8 cellular contexts compared by ENCODE assay signal in genomic region chrX:54639346-54640102, GRCh38.
DNase-seq lines count a peak whose midpoint lies in the region; FAIRE-seq and TF ChIP-seq lines count a peak whose summit lies in the region.

No MANE protein-coding gene starts in this region.

- H3K36me3 Mint-ChIP-seq in nephron progenitor cell (ENCODE audit: low read depth): peaks cover 11% of the 10 kb centered on the region
- H3K36me3 Mint-ChIP-seq in stimulated activated naive CD8-positive, alpha-beta T cell treated with anti-CD3 and anti-CD28 coated beads, Interleukin-15, Interleukin-2, amounts not matched to agents 100 ng/mL and 50 ng/mL, for 24 hours (ENCODE audit: low read depth): no peaks in the 10 kb centered on the region

- H3K9me3 ChIP-seq in MG63: no peaks in the 10 kb centered on the region

- peak overlapping the region; percentile 89 for H3K4me3 Mint-ChIP-seq in nephron progenitor cell
- H3K4me3 Mint-ChIP-seq in stimulated activated naive CD8-positive, alpha-beta T cell treated with anti-CD3 and anti-CD28 coated beads, Interleukin-15, Interleukin-2, amounts not matched to agents 100 ng/mL and 50 ng/mL, for 24 hours: peak overlapping the region; percentile 87

- H3K27me3 Mint-ChIP-seq in nephron progenitor cell (ENCODE audit: low read depth, poor library complexity): peaks cover 3% of the 10 kb centered on the region
- no peaks in the 10 kb centered on the region for H3K27me3 Mint-ChIP-seq in stimulated activated naive CD8-positive, alpha-beta T cell treated with anti-CD3 and anti-CD28 coated beads, Interleukin-15, Interleukin-2, amounts not matched to agents 100 ng/mL and 50 ng/mL, for 24 hours

- H3K4me1 Mint-ChIP-seq in nephron progenitor cell: peaks cover 35% of the 10 kb centered on the region
- H3K4me1 Mint-ChIP-seq in stimulated activated naive CD8-positive, alpha-beta T cell treated with anti-CD3 and anti-CD28 coated beads, Interleukin-15, Interleukin-2, amounts not matched to agents 100 ng/mL and 50 ng/mL, for 24 hours (ENCODE audit: low read depth): peaks cover 13% of the 10 kb centered on the region

- H3K27ac Mint-ChIP-seq in nephron progenitor cell: peak overlapping the region; percentile 100
- H3K27ac Mint-ChIP-seq in stimulated activated naive CD8-positive, alpha-beta T cell treated with anti-CD3 and anti-CD28 coated beads, Interleukin-15, Interleukin-2, amounts not matched to agents 100 ng/mL and 50 ng/mL, for 24 hours: peak overlapping the region; percentile 96

- FAIRE-seq in G401.6 (lab: Jason Lieb, UNC): peak; percentile 99

- DNase-seq in HCEC 1CT (peak; percentile 93), MG63 (peak; percentile 95), SHP77 (lab: John Stamatoyannopoulos, UW) (peak; percentile 100), activated gamma-delta T cell (lab: John Stamatoyannopoulos, UW) (peak; percentile 64), fibroblast of the conjunctiva (ENCODE audit: low read depth) (peak; percentile 96), nephron progenitor cell (peak; percentile 86)

- no peaks in the 10 kb centered on the region for H3K27me3 ChIP-seq in MG63

- peaks cover 51% of the 10 kb centered on the region for H3K9me3 Mint-ChIP-seq in nephron progenitor cell
- peaks cover 5% of the 10 kb centered on the region for H3K9me3 Mint-ChIP-seq in stimulated activated naive CD8-positive, alpha-beta T cell treated with anti-CD3 and anti-CD28 coated beads, Interleukin-15, Interleukin-2, amounts not matched to agents 100 ng/mL and 50 ng/mL, for 24 hours

- peak overlapping the region; percentile 66 for H3K4me3 ChIP-seq in MG63

- peak; percentile 56 for TF ChIP-seq CTCF in nephron progenitor cell (IDR thresholded peaks at IDR 0.05)

- H3K36me3 ChIP-seq in MG63: no peaks in the 10 kb centered on the region

Comparison
In these comparisons a context has a peak if more than half of its experiments do, and no peak if none do; other contexts are left out.
1. Peak in every context shown above with its lines: DNase-seq and H3K4me3 ChIP-seq.